Comparison of ENCODE assay signal across 9 cellular contexts in the genomic region with DNA sequence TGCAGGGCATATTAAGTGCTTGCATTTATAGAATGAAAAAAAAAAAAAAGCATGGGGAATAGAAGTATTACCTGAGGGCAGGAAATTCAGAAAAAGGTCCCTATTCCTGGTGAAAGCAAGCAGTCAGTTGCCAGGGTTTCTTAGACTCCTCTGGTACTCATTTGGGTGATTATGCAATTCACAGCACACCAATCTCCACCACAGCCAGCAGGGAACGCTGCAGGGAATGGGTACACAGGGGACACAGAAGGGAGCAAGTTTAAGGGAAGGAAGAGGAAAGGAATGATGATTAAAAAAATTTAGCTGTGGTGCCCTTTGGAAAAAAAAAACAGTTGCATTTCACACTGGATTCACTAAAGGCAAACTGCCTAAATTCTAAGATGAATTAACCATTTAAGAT. TPM values are rescaled to one million over a fixed set of nuclear protein-coding genes. Genes with fewer than 3 reads are reported as not detected.
DNase-seq lines count a peak whose midpoint lies in the region; ATAC-seq lines count a peak whose summit lies in the region.
"Had no signal": no experiment of that assay in that cellular context is flagged by ENCODE, and none has a peak within 500 bp of the region (broad histone marks: within the 10 kb centered on the region; RNA-seq: fewer than 3 reads in every experiment).

No MANE protein-coding gene starts in this region.

- no peak overlapping the region for H3K27ac ChIP-seq in CD8-positive, alpha-beta memory T cell (ENCODE audit: low read depth, low read length)

- H3K4me1 ChIP-seq in CD8-positive, alpha-beta memory T cell (ENCODE audit: insufficient read depth, low read length) = peaks cover 17% of the 10 kb centered on the region

- CTCF ChIA-PET in CD8-positive, alpha-beta memory T cell (lab: Charles Lee) = no interaction called here

- no peaks in the 10 kb centered on the region for H3K9me3 ChIP-seq in CD8-positive, alpha-beta memory T cell (ENCODE audit: low read length)

- H3K4me3 Mint-ChIP-seq in CD8-positive, alpha-beta memory T cell = peak overlapping the region in 1 of 7 donors; percentile 19
- H3K4me3 Mint-ChIP-seq: stimulated activated naive CD8-positive, alpha-beta T cell treated with anti-CD3 and anti-CD28 coated beads, Interleukin-15, Interleukin-2, amounts not matched to agents 100 ng/mL and 50 ng/mL, for 24 hours had no signal

- H3K36me3 ChIP-seq in CD8-positive, alpha-beta memory T cell (ENCODE audit: insufficient read depth, low read length) = no peaks in the 10 kb centered on the region

- H3K36me3 Mint-ChIP-seq in CD8-positive, alpha-beta memory T cell = peaks cover 2 to 5% (median 3%) of the 10 kb centered on the region in 3 donors

- H3K27me3 ChIP-seq in CD8-positive, alpha-beta memory T cell (ENCODE audit: insufficient read depth, low read length, poor library complexity, severe bottlenecking) = no peaks in the 10 kb centered on the region

- peak overlapping the region in 6 of 8 donors; percentile 20 to 70 (median 42) for H3K27ac Mint-ChIP-seq in CD8-positive, alpha-beta memory T cell
- H3K27ac Mint-ChIP-seq: stimulated activated naive CD8-positive, alpha-beta T cell treated with anti-CD3 and anti-CD28 coated beads, Interleukin-15, Interleukin-2, amounts not matched to agents 100 ng/mL and 50 ng/mL, for 24 hours had no signal

- POLR2A ChIA-PET in CD8-positive, alpha-beta memory T cell (lab: Charles Lee) = no interaction called here

- no peak for DNase-seq in CD8-positive, alpha-beta memory T cell
- DNase-seq in KBM-7 (peak; percentile 69), amniotic epithelial cell (ENCODE audit: low read depth) (peak; percentile 47), islet precursor cell (peak; percentile 83), OCI-M2 (lab: John Stamatoyannopoulos, UW; ENCODE audit: unreplicated experiment) (no peak), NCI-H345 treated with DMSO at 0.1 percent for 48 hours (lab: John Stamatoyannopoulos, UW; ENCODE audit: unreplicated experiment) (no peak), SK-N-DZ (ENCODE audit: low spot score) (no peak)

- H3K9me3 Mint-ChIP-seq in CD8-positive, alpha-beta memory T cell = peaks cover 0 to 3% (median 0%) of the 10 kb centered on the region in 5 donors

- peaks cover 32 to 51% (median 44%) of the 10 kb centered on the region in 3 donors for H3K4me1 Mint-ChIP-seq in CD8-positive, alpha-beta memory T cell

- H3K4me3 ChIP-seq in CD8-positive, alpha-beta memory T cell (ENCODE audit: low read length) = no peak overlapping the region

- no peak for ATAC-seq in GM18909 (IDR thresholded peaks at IDR 0.05; ENCODE audit: poor library complexity, unreplicated experiment)

- H3K27me3 Mint-ChIP-seq in CD8-positive, alpha-beta memory T cell = no peaks in the 10 kb centered on the region
- H3K27me3 Mint-ChIP-seq: stimulated activated naive CD8-positive, alpha-beta T cell treated with anti-CD3 and anti-CD28 coated beads, Interleukin-15, Interleukin-2, amounts not matched to agents 100 ng/mL and 50 ng/mL, for 24 hours had no signal

- in situ Hi-C loops in KBM-7 (cut with MboI; ENCODE audit: low pct_unique_long_range_greater_than_20kb, low sequenced_read_pairs) = no loop called here

RNA-seq across cellular contexts. Expression of a gene that starts 14.2 kb away (rescaled TPM):
- 10 to 100 TPM; 60.9 to 65.1 TPM for total RNA-seq in CD8-positive, alpha-beta memory T cell
- polyA plus RNA-seq in CD8-positive, alpha-beta memory T cell = 15.2 TPM
- 14.0 and 19.6 TPM in 2 replicates for polyA plus RNA-seq in SK-N-DZ (2014; cell fraction: cytosol; rRNA removed)
- 7.6 and 12.6 TPM in 2 replicates for polyA plus RNA-seq in SK-N-DZ (2014; cell fraction: nucleus; rRNA removed)

Comparison
In these comparisons a context has a peak if more than half of its experiments do, and no peak if none do; other contexts are left out.
1. DNase-seq: peak in KBM-7 (single experiment), amniotic epithelial cell (single experiment) and islet precursor cell (single experiment); none in CD8-positive, alpha-beta memory T cell (0 of 5), OCI-M2 (single experiment), NCI-H345 treated with DMSO at 0.1 percent for 48 hours (single experiment) and SK-N-DZ (single experiment).